ENCODE assay signal across 8 cellular contexts in genomic region chr20:47318596-47319516, GRCh38. TPM values are rescaled to one million over a fixed set of nuclear protein-coding genes. Genes with fewer than 3 reads are reported as not detected.
DNase-seq lines count a peak whose midpoint lies in the region; ATAC-seq and TF ChIP-seq lines count a peak whose summit lies in the region.

No MANE protein-coding gene starts in this region.

- H3K27ac ChIP-seq in duodenal mucosa (ENCODE audit: low read depth, low read length) (peak overlapping the region; percentile 94), liver (ENCODE audit: low read depth in 1 of 2, low read length in 2 of 2) (peak overlapping the region; percentile 93 to 98)

- H3K9me3 Mint-ChIP-seq in activated CD4-positive, alpha-beta T cell treated with anti-CD3 and anti-CD28 coated beads for 36 hours (ENCODE audit: low read depth): no peaks in the 10 kb centered on the region
- no peaks in the 10 kb centered on the region for H3K9me3 Mint-ChIP-seq in stimulated activated naive B cell treated with anti-CD40 and anti-IgM and Interleukin-4, amounts not matched to agents 10 μg/mL and 1 μg/mL and 100 μg/mL, for 72 hours

- DNase-seq in activated CD4-positive, alpha-beta T cell treated with anti-CD3 and anti-CD28 coated beads for 36 hours: peak; percentile 38
- DNase-seq in activated CD4-positive, alpha-beta T cell treated with anti-CD3 and anti-CD28 coated beads, Interleukin-2, amount 50 U/mL, for 4 hours: no peak
- no peak for DNase-seq in stimulated activated naive B cell treated with anti-CD40 and anti-IgM and Interleukin-4, amounts not matched to agents 10 μg/mL and 1 μg/mL and 100 μg/mL, for 72 hours
- DNase-seq in putamen (ENCODE audit: low spot score): no peak

- peak; percentile 13 for ATAC-seq in activated CD4-positive, alpha-beta T cell treated with anti-CD3 and anti-CD28 coated beads for 36 hours
- ATAC-seq in SK-N-SH treated with all-trans-retinoic acid at 6 μM for 48 hours (peak; percentile 49), HG03442 (IDR thresholded peaks at IDR 0.05; ENCODE audit: unreplicated experiment) (no peak)
- peak in 1 of 2 donors; percentile 18 for ATAC-seq in stimulated activated naive B cell treated with anti-CD40 and anti-IgM and Interleukin-4, amounts not matched to agents 10 μg/mL and 1 μg/mL and 100 μg/mL, for 72 hours (replicated peaks)

- WGBS in liver: 6% methylated on average over 28 of the region's 28 CpGs

- H3K4me3 ChIP-seq in duodenal mucosa (ENCODE audit: low read depth in 1 of 2, low read length in 2 of 2) (peak overlapping the region; percentile 48 to 55), liver (ENCODE audit: low read depth in 1 of 3, low read length in 3 of 3) (peak overlapping the region in 1 of 3 donors; percentile 24)

- peak; percentile 19 to 23 for TF ChIP-seq RAD21 in liver (IDR thresholded peaks at IDR 0.05)

- H3K36me3 ChIP-seq in duodenal mucosa (ENCODE audit: control insufficient read depth in 1 of 2, insufficient read depth in 2 of 2, low read length in 2 of 2) (no peaks in the 10 kb centered on the region), liver (ENCODE audit: control insufficient read depth in 4 of 4, insufficient read depth in 3 of 4, low read depth in 1 of 4, low read length in 3 of 4) (no peaks in the 10 kb centered on the region)

- POLR2A ChIA-PET in activated CD4-positive, alpha-beta T cell treated with anti-CD3 and anti-CD28 coated beads for 36 hours (lab: Charles Lee): no interaction called here

- H3K4me1 ChIP-seq in duodenal mucosa (ENCODE audit: control insufficient read depth in 1 of 2, insufficient read depth in 2 of 2, low read length in 2 of 2) (peaks cover 51 to 67% of the 10 kb centered on the region in 2 donors), liver (ENCODE audit: control insufficient read depth in 4 of 4, insufficient read depth in 4 of 4, low read length in 3 of 4) (peaks cover 20 to 32% (median 26%) of the 10 kb centered on the region in 4 donors)

- H3K27me3 Mint-ChIP-seq in activated CD4-positive, alpha-beta T cell treated with anti-CD3 and anti-CD28 coated beads for 36 hours: no peaks in the 10 kb centered on the region
- H3K27me3 Mint-ChIP-seq in stimulated activated naive B cell treated with anti-CD40 and anti-IgM and Interleukin-4, amounts not matched to agents 10 μg/mL and 1 μg/mL and 100 μg/mL, for 72 hours: no peaks in the 10 kb centered on the region

- no peaks in the 10 kb centered on the region for H3K27me3 ChIP-seq in duodenal mucosa (ENCODE audit: control insufficient read depth in 1 of 2, insufficient read depth in 2 of 2, low read length in 2 of 2)
- no peaks in the 10 kb centered on the region for H3K27me3 ChIP-seq in liver (ENCODE audit: control insufficient read depth in 4 of 4, insufficient read depth in 4 of 4, low read length in 3 of 4)

- H3K9ac ChIP-seq in duodenal mucosa (ENCODE audit: low read depth in 1 of 2, low read length in 2 of 2) (peak overlapping the region; percentile 75 to 80), liver (ENCODE audit: low read depth in 1 of 2, low read length in 2 of 2) (peak overlapping the region; percentile 73)

- peaks cover 62% of the 10 kb centered on the region for H3K4me1 Mint-ChIP-seq in activated CD4-positive, alpha-beta T cell treated with anti-CD3 and anti-CD28 coated beads for 36 hours
- peaks cover 38 to 87% of the 10 kb centered on the region in 2 donors for H3K4me1 Mint-ChIP-seq in stimulated activated naive B cell treated with anti-CD40 and anti-IgM and Interleukin-4, amounts not matched to agents 10 μg/mL and 1 μg/mL and 100 μg/mL, for 72 hours

- intact Hi-C loops in activated CD4-positive, alpha-beta T cell treated with anti-CD3 and anti-CD28 coated beads for 36 hours (cut with DNase I, micrococcal nuclease): no loop called here

- CTCF ChIA-PET in activated CD4-positive, alpha-beta T cell treated with anti-CD3 and anti-CD28 coated beads for 36 hours (lab: Charles Lee): interaction anchor here (1.0 kb wide), 1 partner anchor 11 kb away, joined by 4 read pairs; no protein-coding TSS in a partner anchor

- peak overlapping the region; percentile 90 for H3K27ac Mint-ChIP-seq in activated CD4-positive, alpha-beta T cell treated with anti-CD3 and anti-CD28 coated beads for 36 hours
- H3K27ac Mint-ChIP-seq in stimulated activated naive B cell treated with anti-CD40 and anti-IgM and Interleukin-4, amounts not matched to agents 10 μg/mL and 1 μg/mL and 100 μg/mL, for 72 hours: peak overlapping the region; percentile 93

- peak overlapping the region; percentile 1 for H3K4me3 Mint-ChIP-seq in activated CD4-positive, alpha-beta T cell treated with anti-CD3 and anti-CD28 coated beads for 36 hours
- H3K4me3 Mint-ChIP-seq in stimulated activated naive B cell treated with anti-CD40 and anti-IgM and Interleukin-4, amounts not matched to agents 10 μg/mL and 1 μg/mL and 100 μg/mL, for 72 hours: peak overlapping the region; percentile 13 to 52

- H3K36me3 Mint-ChIP-seq in activated CD4-positive, alpha-beta T cell treated with anti-CD3 and anti-CD28 coated beads for 36 hours (ENCODE audit: low read depth): peaks cover 7% of the 10 kb centered on the region
- H3K36me3 Mint-ChIP-seq in stimulated activated naive B cell treated with anti-CD40 and anti-IgM and Interleukin-4, amounts not matched to agents 10 μg/mL and 1 μg/mL and 100 μg/mL, for 72 hours: peaks cover 7 to 44% of the 10 kb centered on the region in 2 donors

- no peak for TF ChIP-seq CTCF in liver (IDR thresholded peaks at IDR 0.05; ENCODE audit: low read depth, low read length, missing input control)

- no peaks in the 10 kb centered on the region for H3K9me3 ChIP-seq in duodenal mucosa (ENCODE audit: control insufficient read depth in 1 of 2, low read length in 2 of 2)
- no peaks in the 10 kb centered on the region for H3K9me3 ChIP-seq in liver (ENCODE audit: control insufficient read depth in 4 of 4, low read length in 3 of 4)

TF ChIP-seq in SK-N-SH treated with all-trans-retinoic acid at 6 μM for 48 hours, 23 proteins besides CTCF, POLR2A, EP300 and RAD21 (continues in another document):
- TF ChIP-seq OSR1 (CRISPR knock-in tag; IDR thresholded peaks at IDR 0.05) (no peak), RARB (CRISPR knock-in tag; IDR thresholded peaks at IDR 0.05) (no peak), TSHZ2 (CRISPR knock-in tag; IDR thresholded peaks at IDR 0.05) (no peak), CSDC2 (CRISPR knock-in tag; IDR thresholded peaks at IDR 0.05) (no peak)

TF ChIP-seq in liver, 16 proteins besides CTCF, POLR2A, EP300 and RAD21 (continues in another document):
- TF ChIP-seq JUND (IDR thresholded peaks at IDR 0.05): no peak
- peak; percentile 15 for TF ChIP-seq MAX (IDR thresholded peaks at IDR 0.05)
- TF ChIP-seq TAF1 (conservative IDR thresholded peaks at IDR 0.05): peak; percentile 64
- TF ChIP-seq HNF4A (conservative IDR thresholded peaks at IDR 0.05): peak in 1 of 2 donors; percentile 32
- no peak for TF ChIP-seq ATF3 (IDR thresholded peaks at IDR 0.05)
- TF ChIP-seq RXRA (IDR thresholded peaks at IDR 0.05): peak; percentile 19 to 82
- peak; percentile 73 for TF ChIP-seq YY1 (IDR thresholded peaks at IDR 0.05)
- peak; percentile 91 for TF ChIP-seq SP1 (IDR thresholded peaks at IDR 0.05)
- TF ChIP-seq FOXA1 (IDR thresholded peaks at IDR 0.05): no peak
- TF ChIP-seq EGR1 (IDR thresholded peaks at IDR 0.05; ENCODE audit: low read depth in 2 of 2): peak in 1 of 2 donors; percentile 48
- TF ChIP-seq FOXA2 (IDR thresholded peaks at IDR 0.05): no peak
- TF ChIP-seq REST (IDR thresholded peaks at IDR 0.05): no peak
- TF ChIP-seq NR2F2 (IDR thresholded peaks at IDR 0.05): peak; percentile 90

RNA-seq across cellular contexts. Expression of gene ZMYND8, which starts 37.6 kb away (rescaled TPM):
- 10 to 100 TPM; 33.7 to 50.3 TPM for total RNA-seq in activated CD4-positive, alpha-beta T cell treated with anti-CD3 and anti-CD28 coated beads for 36 hours
- 10 to 100 TPM in 1 of 2 donors, 1 to 10 TPM in 1; 9.3 to 23.5 TPM for total RNA-seq in liver
- 1 to 10 TPM; 3.3 to 4.4 TPM for polyA plus RNA-seq in liver
